Comparison of ENCODE assay signal across 10 cellular contexts in genomic region chr6:87210979-87211378, GRCh38. TPM values are rescaled to one million over a fixed set of nuclear protein-coding genes. Genes with fewer than 3 reads are reported as not detected.
A peak's percentile ranks its signal among the peaks of the same experiment; 100 is the strongest.
DNase-seq lines count a peak whose midpoint lies in the region; ATAC-seq, FAIRE-seq and TF ChIP-seq lines count a peak whose summit lies in the region.
"Had no signal": no experiment of that assay in that cellular context is flagged by ENCODE, and none has a peak within 500 bp of the region (broad histone marks: within the 10 kb centered on the region; RNA-seq: fewer than 3 reads in every experiment).

No MANE protein-coding gene starts in this region.

- TF ChIP-seq CTCF in GM20000 (IDR thresholded peaks at IDR 0.05; ENCODE audit: extremely low read depth, missing control alignments) (no peak), foreskin fibroblast (IDR thresholded peaks at IDR 0.05; ENCODE audit: low read depth, low read length) (no peak), WERI-Rb-1 (IDR thresholded peaks at IDR 0.05; ENCODE audit: low read depth, low read length) (no peak)

- H3K27me3 ChIP-seq in WERI-Rb-1 (ENCODE audit: insufficient read depth, low read depth, severe bottlenecking) = no peaks in the 10 kb centered on the region
- H3K27me3 ChIP-seq: gastrocnemius medialis had no signal

- H3K4me3 Mint-ChIP-seq in activated naive CD8-positive, alpha-beta T cell treated with anti-CD3 and anti-CD28 coated beads for 36 hours = no peak overlapping the region

- H3K27ac ChIP-seq in WERI-Rb-1 = no peak overlapping the region
- H3K27ac ChIP-seq: gastrocnemius medialis had no signal

- no peaks in the 10 kb centered on the region for H3K27me3 Mint-ChIP-seq in activated naive CD8-positive, alpha-beta T cell treated with anti-CD3 and anti-CD28 coated beads for 36 hours
- H3K27me3 Mint-ChIP-seq: naive thymus-derived CD8-positive, alpha-beta T cell had no signal

- peaks cover 35% of the 10 kb centered on the region for H3K36me3 Mint-ChIP-seq in activated naive CD8-positive, alpha-beta T cell treated with anti-CD3 and anti-CD28 coated beads for 36 hours

- H3K27ac Mint-ChIP-seq in activated naive CD8-positive, alpha-beta T cell treated with anti-CD3 and anti-CD28 coated beads for 36 hours = peak overlapping the region; percentile 46

- ATAC-seq in HG03108 (IDR thresholded peaks at IDR 0.05; ENCODE audit: unreplicated experiment) = peak; percentile 96
- ATAC-seq: gastrocnemius medialis had no signal

- H3K4me3 ChIP-seq in foreskin fibroblast (ENCODE audit: low read depth in 1 of 2, low read length in 2 of 2) (no peak overlapping the region), WERI-Rb-1 (ENCODE audit: low read depth, low read length) (no peak overlapping the region)
- H3K4me3 ChIP-seq: gastrocnemius medialis had no signal

- DNase-seq in GM18507 (ENCODE audit: extremely low spot score, insufficient read length, low read depth) = peak; percentile 30
- peak; percentile 57 for DNase-seq in GM20000 (ENCODE audit: low spot score)
- DNase-seq in activated naive CD8-positive, alpha-beta T cell treated with anti-CD3 and anti-CD28 coated beads for 36 hours = peak; percentile 14
- no peak for DNase-seq in foreskin fibroblast
- DNase-seq in WERI-Rb-1 = no peak
- no peak for DNase-seq in SW480 (ENCODE audit: low spot score)
- no peak for DNase-seq in activated CD8-positive, alpha-beta memory T cell treated with anti-CD3 and anti-CD28 coated beads, Interleukin-2, amount 50 U/mL, for 4 hours
- DNase-seq: gastrocnemius medialis; naive thymus-derived CD8-positive, alpha-beta T cell had no signal

- H3K4me1 Mint-ChIP-seq in activated naive CD8-positive, alpha-beta T cell treated with anti-CD3 and anti-CD28 coated beads for 36 hours = peaks cover 61% of the 10 kb centered on the region

- peak; percentile 95 for FAIRE-seq in GM18507 (lab: Jason Lieb, UNC)

- H3K36me3 ChIP-seq in WERI-Rb-1 = peaks cover 24% of the 10 kb centered on the region
- H3K36me3 ChIP-seq: gastrocnemius medialis had no signal

- H3K9me3 Mint-ChIP-seq in activated naive CD8-positive, alpha-beta T cell treated with anti-CD3 and anti-CD28 coated beads for 36 hours = no peaks in the 10 kb centered on the region
- H3K9me3 Mint-ChIP-seq: naive thymus-derived CD8-positive, alpha-beta T cell had no signal

- H3K9me3 ChIP-seq in WERI-Rb-1 (ENCODE audit: severe bottlenecking) = no peaks in the 10 kb centered on the region
- H3K9me3 ChIP-seq: gastrocnemius medialis had no signal

RNA-seq across cellular contexts. Expression of gene ZNF292, which starts 55.6 kb away (rescaled TPM):
- 10 to 100 TPM; 42.6 to 45.9 TPM for total RNA-seq in activated naive CD8-positive, alpha-beta T cell treated with anti-CD3 and anti-CD28 coated beads for 36 hours

Comparison
In these comparisons a context has a peak if more than half of its experiments do, and no peak if none do; other contexts are left out.
1. DNase-seq: peak in GM18507 (single experiment), GM20000 (single experiment) and activated naive CD8-positive, alpha-beta T cell treated with anti-CD3 and anti-CD28 coated beads for 36 hours (single experiment); none in foreskin fibroblast (0 of 2), WERI-Rb-1 (single experiment), SW480 (single experiment) and activated CD8-positive, alpha-beta memory T cell treated with anti-CD3 and anti-CD28 coated beads, Interleukin-2, amount 50 U/mL, for 4 hours (single experiment).